14 cellular contexts compared by ENCODE assay signal in genomic region chr13:25423831-25424230, GRCh38.
DNase-seq lines count a peak whose midpoint lies in the region; ATAC-seq lines count a peak whose summit lies in the region.
"Had no signal": no experiment of that assay in that cellular context is flagged by ENCODE, and none has a peak within 500 bp of the region (broad histone marks: within the 10 kb centered on the region; RNA-seq: fewer than 3 reads in every experiment).

No MANE protein-coding gene starts in this region.

- DNase-seq in NCI-H82 (lab: John Stamatoyannopoulos, UW) = peak; percentile 8
- no peak for DNase-seq in NCI-H82 treated with DMSO at 0.1 percent for 48 hours (lab: John Stamatoyannopoulos, UW; ENCODE audit: unreplicated experiment)
- peak; percentile 77 for DNase-seq in cerebellar cortex (ENCODE audit: low spot score)
- DNase-seq in SKM-1 (lab: John Stamatoyannopoulos, UW; ENCODE audit: unreplicated experiment) = no peak
- DNase-seq: AML-193; Caco-2; Calu3; CD4-positive, alpha-beta T cell; CD8-positive, alpha-beta T cell; DMS79 treated with DMSO at 0.1 percent for 48 hours; GDM1 had no signal

- no peak for ATAC-seq in GM21360 (IDR thresholded peaks at IDR 0.05; ENCODE audit: unreplicated experiment)
- ATAC-seq: A549; CD8-positive, alpha-beta T cell; GM12878 had no signal

Comparison
In these comparisons a context has a peak if more than half of its experiments do, and no peak if none do; other contexts are left out.
1. DNase-seq: peak in NCI-H82 (single experiment) and cerebellar cortex (single experiment); none in NCI-H82 treated with DMSO at 0.1 percent for 48 hours (single experiment) and SKM-1 (single experiment).